ENCODE assay signal across 10 cellular contexts in the genomic region with DNA sequence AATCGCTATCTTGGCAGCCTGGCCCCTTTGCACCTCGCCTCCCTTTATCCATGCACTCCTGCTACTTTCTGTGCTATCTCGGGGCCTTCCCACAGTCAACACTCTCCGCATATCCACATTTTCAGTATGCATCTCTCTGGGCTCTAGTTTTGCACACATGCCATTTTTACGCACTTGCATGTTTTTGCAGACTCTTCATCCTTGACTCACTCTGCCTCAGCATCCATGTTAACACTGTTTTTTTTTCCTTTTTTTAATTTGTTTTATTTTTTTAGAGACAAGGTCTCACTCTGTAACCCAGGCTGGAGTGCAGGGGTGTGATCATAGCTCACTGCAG. TPM values are rescaled to one million over a fixed set of nuclear protein-coding genes. Genes with fewer than 3 reads are reported as not detected.
A peak's percentile ranks its signal among the peaks of the same experiment; 100 is the strongest.
DNase-seq lines count a peak whose midpoint lies in the region; ATAC-seq and TF ChIP-seq lines count a peak whose summit lies in the region.
"Had no signal": no experiment of that assay in that cellular context is flagged by ENCODE, and none has a peak within 500 bp of the region (broad histone marks: within the 10 kb centered on the region; RNA-seq: fewer than 3 reads in every experiment).

No MANE protein-coding gene starts in this region.

- peak overlapping the region; percentile 7 for H3K4me3 Mint-ChIP-seq in Caco-2 (ENCODE audit: unreplicated experiment)
- peak overlapping the region; percentile 60 for H3K4me3 Mint-ChIP-seq in WTC11
- H3K4me3 Mint-ChIP-seq in glutamatergic neuron (ENCODE audit: unreplicated experiment): peak overlapping the region; percentile 55
- peak overlapping the region in 5 of 10 donors; percentile 15 to 60 (median 49) for H3K4me3 Mint-ChIP-seq in naive thymus-derived CD8-positive, alpha-beta T cell

- CTCF ChIA-PET in Caco-2 (lab: Charles Lee) (no interaction called here), WTC11 (lab: Charles Lee) (interaction anchor here (0.7 to 4.7 kb wide), 9 partner anchors 8 to 127 kb away, joined by 3 to 31 read pairs (median 3); a partner anchor contains a TSS)

- H3K9me3 ChIP-seq in Caco-2 (no peaks in the 10 kb centered on the region), skeletal muscle satellite cell (replicated peaks; ENCODE audit: low read length) (no peaks in the 10 kb centered on the region), left lung (no peaks in the 10 kb centered on the region)

- H3K27ac ChIP-seq in left lung: no peak overlapping the region

- no TSS peak for BruUV-seq in Caco-2 (replicated peaks; lab: Mats Ljungman, UMichigan)

- H3K4me2 ChIP-seq in skeletal muscle satellite cell (ENCODE audit: low read length): peak overlapping the region; percentile 91

- H3K27me3 ChIP-seq in Caco-2 (replicated peaks; ENCODE audit: control insufficient read depth, insufficient read depth, low read length) (no peaks in the 10 kb centered on the region), skeletal muscle satellite cell (ENCODE audit: control insufficient read depth, insufficient read depth, low read length) (no peaks in the 10 kb centered on the region), left lung (no peaks in the 10 kb centered on the region)

- ATAC-seq in WTC11 (no peak), sciatic nerve (no peak), left lung (no peak)
- ATAC-seq in naive thymus-derived CD8-positive, alpha-beta T cell: no peak

- H3K4me1 ChIP-seq in Caco-2 (peaks cover 23% of the 10 kb centered on the region), skeletal muscle satellite cell (ENCODE audit: control insufficient read depth, insufficient read depth, low read length) (peaks cover 42% of the 10 kb centered on the region), left lung (peaks cover 11 to 48% of the 10 kb centered on the region in 2 donors)

- TF ChIP-seq CTCF in Caco-2 (IDR thresholded peaks at IDR 0.05; ENCODE audit: insufficient read depth in 1 of 2, low read depth in 1 of 2, low read length in 1 of 2, severe bottlenecking in 1 of 2, unreplicated experiment in 1 of 2) (no peak), WTC11 (IDR thresholded peaks at IDR 0.05) (no peak), glutamatergic neuron (IDR thresholded peaks at IDR 0.05; ENCODE audit: partially characterized antibody, unreplicated experiment) (no peak), left lung (IDR thresholded peaks at IDR 0.05) (no peak)

- POLR2A ChIA-PET in Caco-2 (lab: Charles Lee) (no interaction called here), WTC11 (lab: Charles Lee) (interaction anchor here (1.4 to 1.5 kb wide), 2 partner anchors 21 to 93 kb away, joined by 4 to 6 read pairs; a partner anchor contains a TSS)
- POLR2A ChIA-PET in naive thymus-derived CD8-positive, alpha-beta T cell (lab: Charles Lee): interaction anchor here (0.7 to 1.6 kb wide), 3 partner anchors 8 to 388 kb away, joined by 3 to 16 read pairs (median 6); no protein-coding TSS in a partner anchor

- H3K36me3 ChIP-seq in Caco-2 (ENCODE audit: control insufficient read depth, insufficient read depth, low read length) (no peaks in the 10 kb centered on the region), skeletal muscle satellite cell (ENCODE audit: insufficient read depth, low read length) (no peaks in the 10 kb centered on the region), left lung (no peaks in the 10 kb centered on the region)

- H3K36me3 Mint-ChIP-seq in Caco-2 (ENCODE audit: insufficient read depth, unreplicated experiment) (peaks cover 46% of the 10 kb centered on the region), WTC11 (peaks cover 7% of the 10 kb centered on the region; the same call in 1 of the 2 replicates), glutamatergic neuron (ENCODE audit: unreplicated experiment) (no peaks in the 10 kb centered on the region)
- H3K36me3 Mint-ChIP-seq in naive thymus-derived CD8-positive, alpha-beta T cell: no peaks in the 10 kb centered on the region

- intact Hi-C loops in Caco-2 (cut with micrococcal nuclease; ENCODE audit: unreplicated experiment) (no loop called here), sciatic nerve (cut with DNase I) (no loop called here), left lung (cut with DNase I) (no loop called here)

- H3K27ac Mint-ChIP-seq in Caco-2 (ENCODE audit: unreplicated experiment) (peak overlapping the region; percentile 73), WTC11 (no peak overlapping the region), glutamatergic neuron (ENCODE audit: unreplicated experiment) (peak overlapping the region; percentile 62)
- no peak overlapping the region for H3K27ac Mint-ChIP-seq in naive thymus-derived CD8-positive, alpha-beta T cell

- H3K4me3 ChIP-seq in Caco-2 (ENCODE audit: low read depth, low read length) (no peak overlapping the region), skeletal muscle satellite cell (ENCODE audit: low read length) (peak overlapping the region; percentile 54), left lung (peak overlapping the region in 1 of 2 donors; percentile 7)

- no peak overlapping the region for H3K9ac ChIP-seq in skeletal muscle satellite cell (ENCODE audit: low read depth, low read length)

- H3K4me1 Mint-ChIP-seq in Caco-2 (ENCODE audit: low read depth, unreplicated experiment): peaks cover 37% of the 10 kb centered on the region
- peaks cover 44% of the 10 kb centered on the region for H3K4me1 Mint-ChIP-seq in WTC11
- H3K4me1 Mint-ChIP-seq in glutamatergic neuron (ENCODE audit: low read depth, unreplicated experiment): peaks cover 13% of the 10 kb centered on the region
- peaks cover 14 to 39% (median 29%) of the 10 kb centered on the region in 4 donors for H3K4me1 Mint-ChIP-seq in naive thymus-derived CD8-positive, alpha-beta T cell

- DNase-seq in Caco-2: no peak
- no peak for DNase-seq in WTC11 (ENCODE audit: low spot score)
- DNase-seq in glutamatergic neuron: no peak
- no peak for DNase-seq in sciatic nerve (ENCODE audit: low spot score)
- no peak for DNase-seq in DMS153 (lab: John Stamatoyannopoulos, UW)
- DNase-seq in naive thymus-derived CD8-positive, alpha-beta T cell: no peak
- DNase-seq in left lung: no peak
- DNase-seq: NCI-H510A treated with DMSO at 0.1 percent for 48 hours had no signal

- H3K9me3 Mint-ChIP-seq in Caco-2 (ENCODE audit: unreplicated experiment): no peaks in the 10 kb centered on the region
- H3K9me3 Mint-ChIP-seq in WTC11: no peaks in the 10 kb centered on the region
- H3K9me3 Mint-ChIP-seq in glutamatergic neuron (ENCODE audit: unreplicated experiment): peaks cover 6% of the 10 kb centered on the region
- peaks cover 0 to 2% (median 0%) of the 10 kb centered on the region in 9 donors for H3K9me3 Mint-ChIP-seq in naive thymus-derived CD8-positive, alpha-beta T cell

- no peaks in the 10 kb centered on the region for H3K27me3 Mint-ChIP-seq in Caco-2 (ENCODE audit: insufficient read depth, unreplicated experiment)
- peaks cover 3% of the 10 kb centered on the region; the same call in 1 of the 2 replicates for H3K27me3 Mint-ChIP-seq in WTC11 (ENCODE audit: low read depth)
- peaks cover 19% of the 10 kb centered on the region for H3K27me3 Mint-ChIP-seq in glutamatergic neuron (ENCODE audit: unreplicated experiment)
- no peaks in the 10 kb centered on the region for H3K27me3 Mint-ChIP-seq in naive thymus-derived CD8-positive, alpha-beta T cell

TF ChIP-seq in WTC11, 78 proteins besides CTCF, POLR2A, EP300 and RAD21 (continues in another document):
- no peak for TF ChIP-seq NR3C1 (CRISPR knock-in tag; conservative IDR thresholded peaks at IDR 0.05; ENCODE audit: low read depth)

RNA-seq across cellular contexts. Expression of a gene that starts 2.5 kb away (rescaled TPM):
- total RNA-seq in Caco-2 (2022): 1.7 and 1.9 TPM in 2 replicates
- 1.4 to 2.2 TPM (median 1.6 TPM) in 3 replicates for total RNA-seq in WTC11 (2021)
- total RNA-seq in glutamatergic neuron (ENCODE audit: unreplicated experiment): 2.7 TPM
- 0.66 and 1.3 TPM in 2 replicates for total RNA-seq in skeletal muscle satellite cell (2012; rRNA removed)
- 5.8 TPM for total RNA-seq in sciatic nerve
- total RNA-seq in naive thymus-derived CD8-positive, alpha-beta T cell: 1 to 10 TPM; 2.1 to 2.4 TPM
- under 1 TPM; 0.28 to 0.77 (median 0.49) TPM for polyA plus RNA-seq in naive thymus-derived CD8-positive, alpha-beta T cell
- total RNA-seq in left lung: 1 to 10 TPM; 1.3 to 1.5 TPM

RNA-seq across cellular contexts. Expression of a gene that starts 21.3 kb away (rescaled TPM):
- 13.5 and 16.3 TPM in 2 replicates for total RNA-seq in Caco-2 (2022)
- 5.9 to 6.8 TPM (median 6.5 TPM) in 3 replicates for total RNA-seq in WTC11 (2021)
- total RNA-seq in glutamatergic neuron (ENCODE audit: unreplicated experiment): 0.22 TPM
- total RNA-seq in skeletal muscle satellite cell (2012; rRNA removed): not detected in 2 replicates
- total RNA-seq in sciatic nerve: not detected
- total RNA-seq in naive thymus-derived CD8-positive, alpha-beta T cell: not detected
- polyA plus RNA-seq in naive thymus-derived CD8-positive, alpha-beta T cell: 1 to 10 TPM in 1 of 3 donors, under 1 TPM in 2; 0.17 to 1.8 (median 0.17) TPM
- total RNA-seq in left lung: 1 to 10 TPM; 1.1 to 2.7 TPM
- total RNA-seq: dermis blood vessel endothelial cell had no signal

RNA-seq across cellular contexts. Expression of a gene that starts 23.4 kb away (rescaled TPM):
- total RNA-seq in Caco-2 (2022) (5.4 and 5.9 TPM in 2 replicates), WTC11 (2021) (4.4 to 5.4 TPM (median 5.2 TPM) in 3 replicates), glutamatergic neuron (ENCODE audit: unreplicated experiment) (6.2 TPM), sciatic nerve (28.0 TPM), left lung (10 to 100 TPM; 15.0 to 25.4 TPM)
- 2.5 and 7.0 TPM in 2 replicates for total RNA-seq in skeletal muscle satellite cell (2012; rRNA removed)
- total RNA-seq in naive thymus-derived CD8-positive, alpha-beta T cell: under 1 TPM in 1 of 2 experiments, not detected in 1; 0.25 TPM
- under 1 TPM in 2 of 3 donors, not detected in 1; 0.10 to 0.26 TPM for polyA plus RNA-seq in naive thymus-derived CD8-positive, alpha-beta T cell

RNA-seq across cellular contexts. Expression of a gene that starts 29.7 kb away (rescaled TPM):
- total RNA-seq in Caco-2 (2022) (8.9 and 10.3 TPM in 2 replicates), WTC11 (2021) (1.3 to 2.2 TPM (median 1.3 TPM) in 3 replicates), glutamatergic neuron (ENCODE audit: unreplicated experiment) (not detected), sciatic nerve (0.27 TPM), left lung (1 to 10 TPM in 1 of 2 donors, under 1 TPM in 1; 0.96 to 1.5 TPM)
- not detected in 2 replicates for total RNA-seq in skeletal muscle satellite cell (2012; rRNA removed)
- total RNA-seq in naive thymus-derived CD8-positive, alpha-beta T cell: not detected
- not detected for polyA plus RNA-seq in naive thymus-derived CD8-positive, alpha-beta T cell

RNA-seq across cellular contexts. Expression of a gene that starts 35.4 kb away (rescaled TPM):
- total RNA-seq in Caco-2 (2022) (26.1 and 30.5 TPM in 2 replicates), WTC11 (2021) (9.9 to 11.5 TPM (median 10.1 TPM) in 3 replicates), glutamatergic neuron (ENCODE audit: unreplicated experiment) (4.4 TPM), sciatic nerve (3.6 TPM), left lung (1 to 10 TPM; 6.0 to 8.7 TPM)
- total RNA-seq in skeletal muscle satellite cell (2012; rRNA removed): under 0.01 and 0.25 TPM in 2 replicates
- total RNA-seq in naive thymus-derived CD8-positive, alpha-beta T cell: not detected
- not detected for polyA plus RNA-seq in naive thymus-derived CD8-positive, alpha-beta T cell

Comparison
In these comparisons a context has a peak if more than half of its experiments do, and no peak if none do; other contexts are left out.
1. H3K27ac Mint-ChIP-seq: peak in Caco-2 (single experiment) and glutamatergic neuron (single experiment); none in WTC11 (single experiment) and naive thymus-derived CD8-positive, alpha-beta T cell (0 of 10).